1 cellular context compared by ENCODE assay signal in genomic region chr12:87816186-87816585, GRCh38.
TF ChIP-seq lines count a peak whose summit lies in the region.

No MANE protein-coding gene starts in this region.

TF ChIP-seq in liver, 16 proteins besides CTCF, POLR2A, EP300 and RAD21 (continued from another document):
- TF ChIP-seq REST (IDR thresholded peaks at IDR 0.05), result no peak
- no peak for TF ChIP-seq ATF3 (IDR thresholded peaks at IDR 0.05)
- no peak for TF ChIP-seq RXRA (IDR thresholded peaks at IDR 0.05)
- TF ChIP-seq TAF1 (conservative IDR thresholded peaks at IDR 0.05), result no peak
- no peak for TF ChIP-seq YY1 (IDR thresholded peaks at IDR 0.05)
- TF ChIP-seq GABPA (IDR thresholded peaks at IDR 0.05 in 1 of 2, conservative IDR thresholded peaks at IDR 0.05 in 1 of 2), result no peak
- TF ChIP-seq NR2F2 (IDR thresholded peaks at IDR 0.05), result no peak
- no peak for TF ChIP-seq JUND (IDR thresholded peaks at IDR 0.05)
- TF ChIP-seq FOXA1 (IDR thresholded peaks at IDR 0.05), result no peak
- TF ChIP-seq HNF4G (IDR thresholded peaks at IDR 0.05), result no peak
- no peak for TF ChIP-seq HNF4A (conservative IDR thresholded peaks at IDR 0.05)
- TF ChIP-seq SP1 (IDR thresholded peaks at IDR 0.05), result no peak
